In the genomic region with DNA sequence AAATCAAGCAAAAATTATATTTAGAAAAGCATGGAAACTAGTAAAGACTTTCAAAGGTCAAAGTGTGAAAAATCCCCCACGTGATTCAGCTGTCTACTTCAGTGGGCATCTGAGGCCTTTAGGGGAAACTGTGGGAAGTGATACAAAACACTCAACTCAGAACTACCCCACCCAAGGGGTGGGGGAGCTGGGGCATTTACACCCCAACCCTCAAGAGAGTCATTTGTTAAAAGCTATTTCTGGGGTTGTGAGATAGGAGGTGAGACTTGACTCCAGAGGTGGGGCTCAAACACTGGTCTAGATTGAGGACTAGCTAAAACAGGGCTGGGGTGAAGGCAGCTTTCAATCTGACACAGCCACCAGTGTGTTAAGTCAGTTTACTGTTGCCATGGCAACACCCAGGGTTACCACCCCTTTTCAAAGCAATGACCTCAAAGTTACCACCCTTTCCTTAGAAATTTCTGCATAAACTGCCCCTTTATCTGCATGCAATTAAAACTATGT, we compare ENCODE assay signal across 8 cellular contexts. TPM values are rescaled to one million over a fixed set of nuclear protein-coding genes. Genes with fewer than 3 reads are reported as not detected.
DNase-seq lines count a peak whose midpoint lies in the region; ATAC-seq lines count a peak whose summit lies in the region.

No MANE protein-coding gene starts in this region.

- peaks cover 0 to 1% of the 10 kb centered on the region in 2 donors for H3K36me3 Mint-ChIP-seq in activated T-cell treated with anti-CD3 and anti-CD28 coated beads, Interleukin-2, amount 50 U/mL, for 72 hours (ENCODE audit: insufficient read depth in 2 of 2)

- peaks cover 60% of the 10 kb centered on the region for H3K4me1 Mint-ChIP-seq in activated T-cell treated with anti-CD3 and anti-CD28 coated beads, Interleukin-2, amount 50 U/mL, for 72 hours (ENCODE audit: low read depth)
- H3K4me1 Mint-ChIP-seq in stimulated activated naive CD8-positive, alpha-beta T cell treated with anti-CD3 and anti-CD28 coated beads, Interleukin-15, amount 100 ng/mL, for 72 hours = peaks cover 58% of the 10 kb centered on the region

- peak overlapping the region; percentile 48 for H3K27ac Mint-ChIP-seq in activated T-cell treated with anti-CD3 and anti-CD28 coated beads, Interleukin-2, amount 50 U/mL, for 72 hours
- H3K27ac Mint-ChIP-seq in stimulated activated naive CD8-positive, alpha-beta T cell treated with anti-CD3 and anti-CD28 coated beads, Interleukin-15, amount 100 ng/mL, for 72 hours = peak overlapping the region; percentile 30 to 40

- H3K27me3 Mint-ChIP-seq in activated T-cell treated with anti-CD3 and anti-CD28 coated beads, Interleukin-2, amount 50 U/mL, for 72 hours (ENCODE audit: low read depth) = no peaks in the 10 kb centered on the region
- no peaks in the 10 kb centered on the region for H3K27me3 Mint-ChIP-seq in stimulated activated naive CD8-positive, alpha-beta T cell treated with anti-CD3 and anti-CD28 coated beads, Interleukin-15, amount 100 ng/mL, for 72 hours

- peak overlapping the region; percentile 10 to 47 for H3K4me3 Mint-ChIP-seq in activated T-cell treated with anti-CD3 and anti-CD28 coated beads, Interleukin-2, amount 50 U/mL, for 72 hours
- peak overlapping the region in 1 of 2 donors; percentile 14 for H3K4me3 Mint-ChIP-seq in stimulated activated naive CD8-positive, alpha-beta T cell treated with anti-CD3 and anti-CD28 coated beads, Interleukin-15, amount 100 ng/mL, for 72 hours

- ATAC-seq in HG03378 (IDR thresholded peaks at IDR 0.05; ENCODE audit: unreplicated experiment) = peak; percentile 79
- ATAC-seq in activated T-cell treated with anti-CD3 and anti-CD28 coated beads, Interleukin-2, amount 50 U/mL, for 72 hours (replicated peaks in 1 of 2) = peak; percentile 97 to 98
- ATAC-seq in stimulated activated naive CD8-positive, alpha-beta T cell treated with anti-CD3 and anti-CD28 coated beads, Interleukin-15, amount 100 ng/mL, for 72 hours = peak; percentile 96

- DNase-seq in stimulated activated CD4-positive, alpha-beta T cell treated with anti-CD3 and anti-CD28 coated beads, Interleukin-15, amount 100 ng/mL, for 48 hours (ENCODE audit: low read depth in 2 of 2) = peak; percentile 25 to 49
- no peak for DNase-seq in stimulated activated CD4-positive, alpha-beta T cell treated with anti-CD3 and anti-CD28 coated beads, Interleukin-12 subunit alpha, Interleukin-12 subunit beta, amount 100 ng/mL, for 4 hours
- DNase-seq in activated T-cell treated with anti-CD3 and anti-CD28 coated beads, Interleukin-2, amount 50 U/mL, for 72 hours = peak; percentile 71 to 81
- DNase-seq in stimulated activated naive CD8-positive, alpha-beta T cell treated with anti-CD3 and anti-CD28 coated beads, Interleukin-15, amount 100 ng/mL, for 72 hours = peak; percentile 50 to 71
- no peak for DNase-seq in NCI-H2227 (lab: John Stamatoyannopoulos, UW; ENCODE audit: unreplicated experiment)
- no peak for DNase-seq in medulla oblongata (ENCODE audit: extremely low spot score)
- DNase-seq in activated CD8-positive, alpha-beta memory T cell treated with anti-CD3 and anti-CD28 coated beads for 24 hours = no peak

- H3K9me3 Mint-ChIP-seq in activated T-cell treated with anti-CD3 and anti-CD28 coated beads, Interleukin-2, amount 50 U/mL, for 72 hours = peaks cover 0 to 1% of the 10 kb centered on the region in 2 donors
- H3K9me3 Mint-ChIP-seq in stimulated activated naive CD8-positive, alpha-beta T cell treated with anti-CD3 and anti-CD28 coated beads, Interleukin-15, amount 100 ng/mL, for 72 hours = no peaks in the 10 kb centered on the region

RNA-seq across cellular contexts. Expression of gene GTSF1L, which starts 9.8 kb away (rescaled TPM):
- total RNA-seq in activated T-cell treated with anti-CD3 and anti-CD28 coated beads, Interleukin-2, amount 50 U/mL, for 72 hours = not detected

Comparison
In these comparisons a context has a peak if more than half of its experiments do, and no peak if none do; other contexts are left out.
1. DNase-seq: peak in stimulated activated CD4-positive, alpha-beta T cell treated with anti-CD3 and anti-CD28 coated beads, Interleukin-15, amount 100 ng/mL, for 48 hours (2 of 2), activated T-cell treated with anti-CD3 and anti-CD28 coated beads, Interleukin-2, amount 50 U/mL, for 72 hours (2 of 2) and stimulated activated naive CD8-positive, alpha-beta T cell treated with anti-CD3 and anti-CD28 coated beads, Interleukin-15, amount 100 ng/mL, for 72 hours (2 of 2); none in stimulated activated CD4-positive, alpha-beta T cell treated with anti-CD3 and anti-CD28 coated beads, Interleukin-12 subunit alpha, Interleukin-12 subunit beta, amount 100 ng/mL, for 4 hours (single experiment), NCI-H2227 (single experiment), medulla oblongata (single experiment) and activated CD8-positive, alpha-beta memory T cell treated with anti-CD3 and anti-CD28 coated beads for 24 hours (single experiment).
2. Peak in every context shown above with its lines, with median percentiles within 50 percentile points of each other: ATAC-seq.